In the genomic region with DNA sequence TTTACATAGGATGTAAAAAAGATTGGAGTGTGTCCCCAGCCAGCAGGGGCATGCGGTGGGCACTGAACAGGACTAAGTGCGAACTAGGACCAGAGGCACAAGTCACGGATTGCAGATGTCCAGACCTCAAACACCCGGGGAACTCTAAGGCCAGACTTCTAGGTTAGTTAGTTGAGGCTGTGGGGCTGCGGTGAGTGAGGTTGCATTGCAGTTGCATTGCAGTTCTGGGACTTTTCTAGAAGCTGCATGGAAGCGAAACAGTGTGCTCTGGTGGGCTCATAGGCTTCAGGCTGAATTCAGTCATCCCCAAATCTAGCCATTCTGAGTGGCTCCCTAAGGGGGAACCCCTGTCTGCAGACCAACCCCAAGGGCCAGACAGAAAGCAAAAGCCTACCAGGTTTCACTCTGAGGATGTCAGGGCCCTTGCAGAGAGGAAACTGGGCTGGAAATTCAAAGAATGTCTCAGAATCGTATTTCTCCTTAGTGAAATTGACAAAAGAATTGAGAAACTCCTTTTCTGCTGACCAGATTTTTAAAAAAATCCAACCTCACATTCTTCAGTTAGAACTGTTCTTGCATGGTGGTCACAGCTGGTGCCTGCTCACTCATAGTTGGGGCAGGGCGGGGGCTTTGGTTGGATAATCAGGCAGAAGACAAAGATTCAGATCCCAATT, we compare ENCODE assay signal across 9 cellular contexts.
DNase-seq lines count a peak whose midpoint lies in the region; ATAC-seq, FAIRE-seq and TF ChIP-seq lines count a peak whose summit lies in the region.
"Had no signal": no experiment of that assay in that cellular context is flagged by ENCODE, and none has a peak within 500 bp of the region (broad histone marks: within the 10 kb centered on the region; RNA-seq: fewer than 3 reads in every experiment).

No MANE protein-coding gene starts in this region.

- in situ Hi-C loops in GM13976 (cut with MboI; ENCODE audit: low sequenced_read_pairs, unreplicated experiment): no loop called here

- TF ChIP-seq CTCF in GM13976 (IDR thresholded peaks at IDR 0.05; ENCODE audit: borderline replicate concordance, control extremely low read depth, extremely low read depth, insufficient read depth, missing control alignments): peak; percentile 9
- no peak for TF ChIP-seq CTCF in breast epithelium (IDR thresholded peaks at IDR 0.05)

- intact Hi-C loops in Right ventricle myocardium superior (cut with DNase I) (no loop called here), breast epithelium (cut with DNase I; ENCODE audit: low total_unique reads) (no loop called here)

- TF ChIP-seq POLR2A in breast epithelium (IDR thresholded peaks at IDR 0.05): no peak

- no peak overlapping the region for H3K27ac ChIP-seq in breast epithelium

- H3K4me1 ChIP-seq in breast epithelium: no peaks in the 10 kb centered on the region

- DNase-seq in GM13976 (ENCODE audit: low spot score): peak; percentile 84
- peak; percentile 31 for DNase-seq in astrocyte of the hippocampus (ENCODE audit: low read depth, low spot score)
- no peak for DNase-seq in frontal cortex (ENCODE audit: low spot score in 2 of 2)
- no peak for DNase-seq in Right ventricle myocardium superior
- DNase-seq in HuH-7 (ENCODE audit: low spot score): no peak
- DNase-seq in breast epithelium (ENCODE audit: low spot score in 2 of 2): no peak
- DNase-seq: DMS153 had no signal

- no peak for FAIRE-seq in frontal cortex (lab: Jason Lieb, UNC)

- no peaks in the 10 kb centered on the region for H3K27me3 ChIP-seq in breast epithelium

- no peaks in the 10 kb centered on the region for H3K36me3 ChIP-seq in breast epithelium

- no peak overlapping the region for H3K4me3 ChIP-seq in breast epithelium

- no peaks in the 10 kb centered on the region for H3K9me3 ChIP-seq in breast epithelium

- peak; percentile 67 for ATAC-seq in GM19468 (IDR thresholded peaks at IDR 0.05; ENCODE audit: extremely low read depth, unreplicated experiment)
- peak; percentile 71 for ATAC-seq in HG03108 (IDR thresholded peaks at IDR 0.05; ENCODE audit: unreplicated experiment)
- no peak for ATAC-seq in Right ventricle myocardium superior (ENCODE audit: poor library complexity)

Comparison
In these comparisons a context has a peak if more than half of its experiments do, and no peak if none do; other contexts are left out.
1. DNase-seq: peak in GM13976 (single experiment) and astrocyte of the hippocampus (single experiment); none in frontal cortex (0 of 2), Right ventricle myocardium superior (single experiment), HuH-7 (single experiment) and breast epithelium (0 of 2).